ENCODE assay signal across 19 cellular contexts in genomic region chr2:10905006-10905871, GRCh38. TPM values are rescaled to one million over a fixed set of nuclear protein-coding genes. Genes with fewer than 3 reads are reported as not detected.
DNase-seq lines count a peak whose midpoint lies in the region; ATAC-seq and TF ChIP-seq lines count a peak whose summit lies in the region.
"Had no signal": no experiment of that assay in that cellular context is flagged by ENCODE, and none has a peak within 500 bp of the region (broad histone marks: within the 10 kb centered on the region; RNA-seq: fewer than 3 reads in every experiment).

No MANE protein-coding gene starts in this region.

- H3K27me3 Mint-ChIP-seq in GM23338 (ENCODE audit: insufficient read depth, low read depth, poor library complexity) = peaks cover 9% of the 10 kb centered on the region

- H3K4me1 ChIP-seq in BLaER1 treated with 17β-estradiol and CSF1 and Interleukin-3, amounts not matched to agents 10 nM and 100 nM = peaks cover 0 to 23% (median 13%) of the 10 kb centered on the region in 10 experiments; a peak in 16 of 20 replicates
- peaks cover 4% of the 10 kb centered on the region for H3K4me1 ChIP-seq in foreskin keratinocyte
- H3K4me1 ChIP-seq in trophoblast cell (ENCODE audit: control insufficient read depth in 1 of 2, insufficient read depth in 2 of 2, low read length in 2 of 2) = peaks cover 2 to 3% of the 10 kb centered on the region in 2 experiments
- peaks cover 5% of the 10 kb centered on the region; the same call in 1 of the 2 replicates for H3K4me1 ChIP-seq in GM23338 (ENCODE audit: insufficient read depth)
- H3K4me1 ChIP-seq: HAP-1 had no signal

- H3K23ac ChIP-seq in trophoblast cell (ENCODE audit: low read length) = no peak overlapping the region

- peaks cover 0 to 14% (median 9%) of the 10 kb centered on the region in 11 experiments; a peak in 15 of 22 replicates for H3K9me3 ChIP-seq in BLaER1 treated with 17β-estradiol and CSF1 and Interleukin-3, amounts not matched to agents 10 nM and 100 nM (replicated peaks in 1 of 11)
- H3K9me3 ChIP-seq in trophoblast cell (ENCODE audit: insufficient read depth, low read depth, low read length) = peaks cover 2% of the 10 kb centered on the region
- H3K9me3 ChIP-seq: HAP-1 had no signal

- H2BK5ac ChIP-seq in trophoblast cell (ENCODE audit: low read depth, low read length, poor library complexity) = no peak overlapping the region

- H3K79me2 ChIP-seq in trophoblast cell (ENCODE audit: control insufficient read depth, insufficient read depth, low read length, poor library complexity) (no peaks in the 10 kb centered on the region), GM23338 (replicated peaks; ENCODE audit: insufficient read depth) (no peaks in the 10 kb centered on the region)

- H3K36me3 Mint-ChIP-seq in GM23338 (ENCODE audit: low read depth) = peaks cover 15% of the 10 kb centered on the region
- H3K36me3 Mint-ChIP-seq: CD4-positive, CD25-positive, alpha-beta regulatory T cell had no signal

- no peaks in the 10 kb centered on the region for H3K9me2 ChIP-seq in GM23338 (ENCODE audit: insufficient read depth)

- H3K18ac ChIP-seq in trophoblast cell (ENCODE audit: low read length) = no peak overlapping the region

- no peak overlapping the region for H4K12ac ChIP-seq in trophoblast cell (ENCODE audit: low read depth, low read length)

- POLR2A ChIA-PET in RWPE1 (lab: Yijun Ruan, JAX; ENCODE audit: low non-redundant PET) = no interaction called here

- no peak overlapping the region for H4K8ac ChIP-seq in trophoblast cell (ENCODE audit: low read depth, low read length)

- no peak overlapping the region for H3K9ac ChIP-seq in BLaER1 treated with 17β-estradiol and CSF1 and Interleukin-3, amounts not matched to agents 10 nM and 100 nM
- no peak overlapping the region for H3K9ac ChIP-seq in trophoblast cell (ENCODE audit: low read length)

- peaks cover 0 to 7% (median 0%) of the 10 kb centered on the region in 11 experiments; a peak in 3 of 22 replicates for H4K20me1 ChIP-seq in BLaER1 treated with 17β-estradiol and CSF1 and Interleukin-3, amounts not matched to agents 10 nM and 100 nM
- H4K20me1 ChIP-seq in GM23338 (replicated peaks; ENCODE audit: insufficient read depth) = no peaks in the 10 kb centered on the region

- TF ChIP-seq CTCF in RWPE1 (conservative IDR thresholded peaks at IDR 0.05; ENCODE audit: low read depth) = no peak
- TF ChIP-seq CTCF in foreskin keratinocyte (conservative IDR thresholded peaks at IDR 0.05) = no peak
- TF ChIP-seq CTCF in GM23338 (conservative IDR thresholded peaks at IDR 0.05; ENCODE audit: low read depth in 2 of 2) = no peak

- no peak overlapping the region for H2BK12ac ChIP-seq in trophoblast cell (ENCODE audit: low read length)

- H3K27ac ChIP-seq in BLaER1 treated with 17β-estradiol and CSF1 and Interleukin-3, amounts not matched to agents 10 nM and 100 nM = no peak overlapping the region
- H3K27ac ChIP-seq in RWPE1 = peak overlapping the region; percentile 43
- H3K27ac ChIP-seq in foreskin keratinocyte = no peak overlapping the region
- no peak overlapping the region for H3K27ac ChIP-seq in trophoblast cell (ENCODE audit: low read depth, low read length)
- H3K27ac ChIP-seq in GM23338 (ENCODE audit: low read depth) = no peak overlapping the region

- CTCF ChIA-PET in RWPE1 (lab: Yijun Ruan, JAX) = no interaction called here

- peaks cover 25% of the 10 kb centered on the region for H3K9me3 Mint-ChIP-seq in GM23338

- H3K4me3 Mint-ChIP-seq in GM23338 = no peak overlapping the region
- H3K4me3 Mint-ChIP-seq: CD4-positive, CD25-positive, alpha-beta regulatory T cell had no signal

- H2AFZ ChIP-seq in trophoblast cell (ENCODE audit: insufficient read depth, low read length, poor library complexity) (no peak overlapping the region), GM23338 (no peak overlapping the region)

- no peaks in the 10 kb centered on the region for H3F3A ChIP-seq in GM23338 (replicated peaks; ENCODE audit: low read depth)

- peaks cover 13% of the 10 kb centered on the region for H3K4me1 Mint-ChIP-seq in GM23338
- H3K4me1 Mint-ChIP-seq: CD4-positive, CD25-positive, alpha-beta regulatory T cell had no signal

- H4K91ac ChIP-seq in trophoblast cell (ENCODE audit: low read depth, low read length) = no peak overlapping the region

- peaks cover 4 to 8% (median 5%) of the 10 kb centered on the region in 11 experiments; a peak in 21 of 22 replicates for H3K27me3 ChIP-seq in BLaER1 treated with 17β-estradiol and CSF1 and Interleukin-3, amounts not matched to agents 10 nM and 100 nM
- H3K27me3 ChIP-seq in foreskin keratinocyte (peaks cover 9% of the 10 kb centered on the region), trophoblast cell (ENCODE audit: insufficient read depth, low read length) (no peaks in the 10 kb centered on the region), GM23338 (ENCODE audit: insufficient read depth) (peaks cover 2% of the 10 kb centered on the region; the same call in 1 of the 2 replicates)

- no peak overlapping the region for H3K4ac ChIP-seq in trophoblast cell (ENCODE audit: low read depth, low read length)

- H3K4me2 ChIP-seq in BLaER1 treated with 17β-estradiol and CSF1 and Interleukin-3, amounts not matched to agents 10 nM and 100 nM = peak overlapping the region in 8 of 11 experiments; percentile 16 to 69 (median 60); a peak in 15 of 22 replicates
- H3K4me2 ChIP-seq in trophoblast cell (ENCODE audit: low read length) (no peak overlapping the region), GM23338 (no peak overlapping the region)

- no peak overlapping the region for H2AK5ac ChIP-seq in trophoblast cell (ENCODE audit: low read length)

- H3K79me1 ChIP-seq in trophoblast cell (ENCODE audit: low read length) = no peaks in the 10 kb centered on the region

- no peak for DNase-seq in RWPE1 (ENCODE audit: low spot score)
- peak; percentile 72 to 82 for DNase-seq in foreskin keratinocyte
- DNase-seq in trophoblast cell = no peak
- no peak for DNase-seq in activated CD4-positive, alpha-beta T cell treated with anti-CD3 and anti-CD28 coated beads, Interleukin-2, amount 50 U/mL, for 4 hours
- DNase-seq in GM23338 (ENCODE audit: low spot score) = no peak
- DNase-seq: ACHN; AML-193; CD4-positive, CD25-positive, alpha-beta regulatory T cell; EL; NCI-H1105 treated with DMSO at 0.1 percent for 48 hours; NCI-H1694 treated with DMSO at 0.1 percent for 48 hours; NCI-H2107; NCI-H69; NK-92 treated with Interleukin-12 subunit alpha and Interleukin-12 subunit beta, amount 100 ng/mL, for 24 hours; OCI-M1 had no signal

- no peak for ATAC-seq in foreskin keratinocyte
- no peak for ATAC-seq in GM23338
- no peak for ATAC-seq in HG02884 (IDR thresholded peaks at IDR 0.05; ENCODE audit: unreplicated experiment)

- no CpG with 5 or more reads among the region's 10 CpGs for WGBS in trophoblast cell (ENCODE audit: extremely low coverage, insufficient coverage, insufficient read length)

- no peak overlapping the region for H3K14ac ChIP-seq in trophoblast cell (ENCODE audit: low read length)

- no peak overlapping the region for H2BK120ac ChIP-seq in trophoblast cell (ENCODE audit: insufficient read depth, low read length, poor library complexity)

- no peak overlapping the region for H3K27ac Mint-ChIP-seq in GM23338
- H3K27ac Mint-ChIP-seq: CD4-positive, CD25-positive, alpha-beta regulatory T cell had no signal

- no peaks in the 10 kb centered on the region for H3K36me3 ChIP-seq in BLaER1 treated with 17β-estradiol and CSF1 and Interleukin-3, amounts not matched to agents 10 nM and 100 nM
- H3K36me3 ChIP-seq in trophoblast cell (ENCODE audit: control insufficient read depth in 1 of 2, insufficient read depth in 2 of 2, low read length in 2 of 2) (no peaks in the 10 kb centered on the region), GM23338 (ENCODE audit: insufficient read depth) (no peaks in the 10 kb centered on the region)
- H3K36me3 ChIP-seq: HAP-1 had no signal

- no peak overlapping the region for H3K4me3 ChIP-seq in BLaER1 treated with 17β-estradiol and CSF1 and Interleukin-3, amounts not matched to agents 10 nM and 100 nM
- peak overlapping the region; percentile 6 for H3K4me3 ChIP-seq in trophoblast cell (ENCODE audit: low read depth, low read length)
- H3K4me3 ChIP-seq in GM23338 = no peak overlapping the region
- H3K4me3 ChIP-seq: HAP-1 had no signal

TF ChIP-seq in GM23338, 12 proteins besides CTCF, POLR2A, EP300 and RAD21 (continues in another document):
- TF ChIP-seq JUNB (IDR thresholded peaks at IDR 0.05; ENCODE audit: unreplicated experiment) (no peak), EZH2 (IDR thresholded peaks at IDR 0.05; ENCODE audit: low read depth, unreplicated experiment) (no peak), CREB1 (CRISPR knock-in tag; IDR thresholded peaks at IDR 0.05; ENCODE audit: low read depth) (no peak), POLR2AphosphoS5 (IDR thresholded peaks at IDR 0.05; ENCODE audit: low read depth) (no peak), STAT1 (IDR thresholded peaks at IDR 0.05; ENCODE audit: unreplicated experiment) (no peak), ETS1 (IDR thresholded peaks at IDR 0.05) (no peak), ZNF114 (CRISPR knock-in tag; IDR thresholded peaks at IDR 0.05) (no peak)

RNA-seq across cellular contexts. Expression of gene KCNF1, which starts 6.5 kb away (rescaled TPM):
- 0.04 TPM in 1 of 2 replicates, not detected in the other for total RNA-seq in foreskin keratinocyte
- polyA plus RNA-seq in foreskin keratinocyte (0.02 and 0.07 TPM in 2 replicates), GM23338 (2016; fragmentation: Nextera tagmentation; extraction: Ambion mirVana) (0.11 and 0.19 TPM in 2 replicates)
- polyA plus RNA-seq in trophoblast cell (2013) = 1.3 and 1.5 TPM in 2 replicates
- total RNA-seq in GM23338 (2014; rRNA removed; shearing (Covaris generic)) = 0.70 and 1.5 TPM in 2 replicates
- total RNA-seq: CD4-positive, CD25-positive, alpha-beta regulatory T cell; RPMI7951 had no signal
- polyA plus RNA-seq: CD4-positive, CD25-positive, alpha-beta regulatory T cell had no signal

Comparison
In these comparisons a context has a peak if more than half of its experiments do, and no peak if none do; other contexts are left out.
1. H3K4me2 ChIP-seq: peak in BLaER1 treated with 17β-estradiol and CSF1 and Interleukin-3, amounts not matched to agents 10 nM and 100 nM (8 of 11); none in trophoblast cell (single experiment) and GM23338 (single experiment).
2. DNase-seq: peak in foreskin keratinocyte (2 of 2); none in RWPE1 (single experiment), trophoblast cell (0 of 2), activated CD4-positive, alpha-beta T cell treated with anti-CD3 and anti-CD28 coated beads, Interleukin-2, amount 50 U/mL, for 4 hours (0 of 2) and GM23338 (single experiment).